17 cellular contexts compared by ENCODE assay signal in genomic region chr11:126494831-126495230, GRCh38.
DNase-seq lines count a peak whose midpoint lies in the region; ATAC-seq lines count a peak whose summit lies in the region.
"Had no signal": no experiment of that assay in that cellular context is flagged by ENCODE, and none has a peak within 500 bp of the region (broad histone marks: within the 10 kb centered on the region; RNA-seq: fewer than 3 reads in every experiment).

No MANE protein-coding gene starts in this region.

- no peak overlapping the region for H3K4ac ChIP-seq in mesendoderm (ENCODE audit: low read depth, low read length)

- no peak overlapping the region for H2BK120ac ChIP-seq in mesendoderm (ENCODE audit: low read depth, low read length)

- H3K9ac ChIP-seq in mesendoderm (ENCODE audit: low read length) = no peak overlapping the region

- no peak overlapping the region for H4K8ac ChIP-seq in mesendoderm (ENCODE audit: low read depth, low read length)

- no CpG with 5 or more reads among the region's 10 CpGs for WGBS in mesendoderm (ENCODE audit: extremely low coverage, insufficient coverage, low lambda C conversion rate)

- no peaks in the 10 kb centered on the region for H3K27me3 ChIP-seq in mesendoderm (ENCODE audit: insufficient read depth, low read length, poor library complexity)

- no peaks in the 10 kb centered on the region for H3K9me3 Mint-ChIP-seq in stimulated activated naive CD8-positive, alpha-beta T cell treated with anti-CD3 and anti-CD28 coated beads, Interleukin-15, amount 100 ng/mL, for 72 hours
- no peaks in the 10 kb centered on the region for H3K9me3 Mint-ChIP-seq in stimulated activated naive B cell treated with anti-CD40 and anti-IgM and Interleukin-4, amounts not matched to agents 10 μg/mL and 1 μg/mL and 100 μg/mL, for 72 hours
- H3K9me3 Mint-ChIP-seq: CD8-positive, alpha-beta memory T cell; HFFc6 had no signal

- H3K4me3 ChIP-seq in mesendoderm (ENCODE audit: low read length) = no peak overlapping the region

- H3K79me1 ChIP-seq in mesendoderm (ENCODE audit: low read length) = no peaks in the 10 kb centered on the region

- no peak overlapping the region for H2AK5ac ChIP-seq in mesendoderm (ENCODE audit: low read length)

- H3K4me1 Mint-ChIP-seq in stimulated activated naive CD8-positive, alpha-beta T cell treated with anti-CD3 and anti-CD28 coated beads, Interleukin-15, amount 100 ng/mL, for 72 hours = no peaks in the 10 kb centered on the region
- H3K4me1 Mint-ChIP-seq in stimulated activated naive B cell treated with anti-CD40 and anti-IgM and Interleukin-4, amounts not matched to agents 10 μg/mL and 1 μg/mL and 100 μg/mL, for 72 hours = peaks cover 0 to 2% of the 10 kb centered on the region in 2 donors
- H3K4me1 Mint-ChIP-seq: CD8-positive, alpha-beta memory T cell had no signal

- no peak overlapping the region for H4K5ac ChIP-seq in mesendoderm (ENCODE audit: low read length)

- in situ Hi-C loops in ACHN (cut with HindIII; ENCODE audit: low pct_ligation_motif_present, low pct_unique_long_range_greater_than_20kb, low sequenced_read_pairs) = no loop called here

- H3K27ac ChIP-seq in mesendoderm (ENCODE audit: low read depth, low read length) = no peak overlapping the region

- ATAC-seq in stimulated activated naive CD8-positive, alpha-beta T cell treated with anti-CD3 and anti-CD28 coated beads, Interleukin-15, amount 100 ng/mL, for 72 hours = peak; percentile 39
- ATAC-seq in stimulated activated naive CD8-positive, alpha-beta T cell treated with anti-CD3 and anti-CD28 coated beads, Interleukin-15, Interleukin-2, amounts not matched to agents 100 U/mL and 50 U/mL, for 24 hours = no peak
- peak; percentile 17 for ATAC-seq in sciatic nerve
- ATAC-seq in stimulated activated naive B cell treated with anti-CD40 and anti-IgM and Interleukin-4, amounts not matched to agents 10 μg/mL and 1 μg/mL and 100 μg/mL, for 72 hours (replicated peaks) = no peak

- H3K79me2 ChIP-seq in mesendoderm (ENCODE audit: control insufficient read depth, insufficient read depth, low read length) = no peaks in the 10 kb centered on the region

- peaks cover 8% of the 10 kb centered on the region for H3K27me3 Mint-ChIP-seq in stimulated activated naive CD8-positive, alpha-beta T cell treated with anti-CD3 and anti-CD28 coated beads, Interleukin-15, amount 100 ng/mL, for 72 hours
- peaks cover 0 to 21% of the 10 kb centered on the region in 2 donors for H3K27me3 Mint-ChIP-seq in stimulated activated naive B cell treated with anti-CD40 and anti-IgM and Interleukin-4, amounts not matched to agents 10 μg/mL and 1 μg/mL and 100 μg/mL, for 72 hours

- H3K27ac Mint-ChIP-seq in stimulated activated naive CD8-positive, alpha-beta T cell treated with anti-CD3 and anti-CD28 coated beads, Interleukin-15, amount 100 ng/mL, for 72 hours = no peak overlapping the region
- H3K27ac Mint-ChIP-seq in stimulated activated naive B cell treated with anti-CD40 and anti-IgM and Interleukin-4, amounts not matched to agents 10 μg/mL and 1 μg/mL and 100 μg/mL, for 72 hours = no peak overlapping the region
- H3K27ac Mint-ChIP-seq: CD8-positive, alpha-beta memory T cell; HFFc6 had no signal

- intact Hi-C loops in sciatic nerve (cut with DNase I) = no loop called here

- H2BK5ac ChIP-seq in mesendoderm (ENCODE audit: low read length) = no peak overlapping the region

- H3K36me3 ChIP-seq in mesendoderm (ENCODE audit: control insufficient read depth, insufficient read depth, low read length) = no peaks in the 10 kb centered on the region

- peaks cover 10% of the 10 kb centered on the region for H3K4me1 ChIP-seq in mesendoderm (ENCODE audit: control insufficient read depth, low read depth, low read length)

- no peak overlapping the region for H2BK15ac ChIP-seq in mesendoderm (replicated peaks; ENCODE audit: low read depth)

- H3K23ac ChIP-seq in mesendoderm (ENCODE audit: low read length) = no peak overlapping the region

- H3K4me3 Mint-ChIP-seq in stimulated activated naive CD8-positive, alpha-beta T cell treated with anti-CD3 and anti-CD28 coated beads, Interleukin-15, amount 100 ng/mL, for 72 hours = no peak overlapping the region
- H3K4me3 Mint-ChIP-seq in stimulated activated naive B cell treated with anti-CD40 and anti-IgM and Interleukin-4, amounts not matched to agents 10 μg/mL and 1 μg/mL and 100 μg/mL, for 72 hours = no peak overlapping the region
- H3K4me3 Mint-ChIP-seq: CD8-positive, alpha-beta memory T cell; HFFc6 had no signal

- no peak overlapping the region for H3K18ac ChIP-seq in mesendoderm (ENCODE audit: low read length)

- H3K56ac ChIP-seq in mesendoderm (ENCODE audit: low read length) = peak overlapping the region; percentile 27

- DNase-seq in stimulated activated naive CD8-positive, alpha-beta T cell treated with anti-CD3 and anti-CD28 coated beads, Interleukin-15, amount 100 ng/mL, for 72 hours = no peak
- no peak for DNase-seq in stimulated activated naive CD8-positive, alpha-beta T cell treated with anti-CD3 and anti-CD28 coated beads, Interleukin-15, Interleukin-2, amounts not matched to agents 100 U/mL and 50 U/mL, for 24 hours
- no peak for DNase-seq in mesendoderm
- DNase-seq in sciatic nerve (ENCODE audit: low spot score) = peak; percentile 38
- no peak for DNase-seq in stimulated activated naive B cell treated with anti-CD40 and anti-IgM and Interleukin-4, amounts not matched to agents 10 μg/mL and 1 μg/mL and 100 μg/mL, for 72 hours
- no peak for DNase-seq in COLO668 (lab: John Stamatoyannopoulos, UW; ENCODE audit: unreplicated experiment)
- no peak for DNase-seq in ACHN
- DNase-seq: CD8-positive, alpha-beta memory T cell; HFFc6; KBM-7; NCI-H1105 treated with DMSO at 0.1 percent for 48 hours; NCI-H187; NCI-H2107; NCI-H2227 treated with DMSO at 0.1 percent for 48 hours; NCI-H510A treated with DMSO at 0.1 percent for 48 hours; NCI-H82; SHP77 treated with DMSO at 0.1 percent for 48 hours had no signal

- H3K4me2 ChIP-seq in mesendoderm (ENCODE audit: low read length) = no peak overlapping the region

- H3K36me3 Mint-ChIP-seq in stimulated activated naive B cell treated with anti-CD40 and anti-IgM and Interleukin-4, amounts not matched to agents 10 μg/mL and 1 μg/mL and 100 μg/mL, for 72 hours = no peaks in the 10 kb centered on the region
- H3K36me3 Mint-ChIP-seq: CD8-positive, alpha-beta memory T cell had no signal

Comparison
In these comparisons a context has a peak if more than half of its experiments do, and no peak if none do; other contexts are left out.
1. ATAC-seq: peak in stimulated activated naive CD8-positive, alpha-beta T cell treated with anti-CD3 and anti-CD28 coated beads, Interleukin-15, amount 100 ng/mL, for 72 hours (single experiment) and sciatic nerve (single experiment); none in stimulated activated naive CD8-positive, alpha-beta T cell treated with anti-CD3 and anti-CD28 coated beads, Interleukin-15, Interleukin-2, amounts not matched to agents 100 U/mL and 50 U/mL, for 24 hours (single experiment) and stimulated activated naive B cell treated with anti-CD40 and anti-IgM and Interleukin-4, amounts not matched to agents 10 μg/mL and 1 μg/mL and 100 μg/mL, for 72 hours (0 of 2).